ENCODE assay signal across 15 cellular contexts in genomic region chr18:24763765-24764548, GRCh38.
DNase-seq lines count a peak whose midpoint lies in the region; ATAC-seq and TF ChIP-seq lines count a peak whose summit lies in the region.
"Had no signal": no experiment of that assay in that cellular context is flagged by ENCODE, and none has a peak within 500 bp of the region (broad histone marks: within the 10 kb centered on the region; RNA-seq: fewer than 3 reads in every experiment).

No MANE protein-coding gene starts in this region.

- TF ChIP-seq CTCF in smooth muscle cell (IDR thresholded peaks at IDR 0.05; ENCODE audit: borderline replicate concordance, insufficient read depth, poor library complexity, severe bottlenecking) = no peak

- H3K4me1 Mint-ChIP-seq in natural killer cell treated with Interleukin-12 subunit alpha and Interleukin-12 subunit beta and Interleukin-15 and Interleukin-18, amount 100 ng/mL, for 72 hours (ENCODE audit: low read depth in 2 of 2) = no peaks in the 10 kb centered on the region
- H3K4me1 Mint-ChIP-seq: activated CD8-positive, alpha-beta memory T cell treated with anti-CD3 and anti-CD28 coated beads, Interleukin-2, amount 10 ng/mL, durations not matched to agents 7 days and 5 days; activated naive CD4-positive, alpha-beta T cell treated with anti-CD3 and anti-CD28 coated beads, Interleukin-2, amount 50 U/mL, for 24 hours had no signal

- peak overlapping the region; percentile 27 for H3K27ac ChIP-seq in smooth muscle cell (ENCODE audit: low read depth)
- H3K27ac ChIP-seq: epithelial cell of prostate had no signal

- H2AFZ ChIP-seq in smooth muscle cell (ENCODE audit: low read depth) = peak overlapping the region; percentile 50

- intact Hi-C loops in left cardiac atrium (cut with DNase I) = no loop called here

- 66% methylated on average over 6 of the region's 6 CpGs for WGBS in smooth muscle cell (ENCODE audit: low lambda C conversion rate)

- peaks cover 9% of the 10 kb centered on the region for H3K9me3 ChIP-seq in adipocyte (ENCODE audit: control insufficient read depth, low read length)
- no peaks in the 10 kb centered on the region for H3K9me3 ChIP-seq in smooth muscle cell (replicated peaks; ENCODE audit: low read depth)
- H3K9me3 ChIP-seq: mucosa of descending colon had no signal

- H3K9ac ChIP-seq in adipocyte (ENCODE audit: low read length) (no peak overlapping the region), smooth muscle cell (ENCODE audit: low read depth) (no peak overlapping the region)

- no peaks in the 10 kb centered on the region for H3K27me3 ChIP-seq in adipocyte (replicated peaks; ENCODE audit: control insufficient read depth, insufficient read depth, low read length)
- no peaks in the 10 kb centered on the region for H3K27me3 ChIP-seq in smooth muscle cell (ENCODE audit: low read depth)

- H3K4me3 Mint-ChIP-seq in natural killer cell treated with Interleukin-12 subunit alpha and Interleukin-12 subunit beta and Interleukin-15 and Interleukin-18, amount 100 ng/mL, for 72 hours = no peak overlapping the region
- H3K4me3 Mint-ChIP-seq: activated CD8-positive, alpha-beta memory T cell treated with anti-CD3 and anti-CD28 coated beads, Interleukin-2, amount 10 ng/mL, durations not matched to agents 7 days and 5 days; activated naive CD4-positive, alpha-beta T cell treated with anti-CD3 and anti-CD28 coated beads, Interleukin-2, amount 50 U/mL, for 24 hours had no signal

- peak; percentile 3 for DNase-seq in EL
- DNase-seq in adipocyte (ENCODE audit: low read depth) = no peak
- DNase-seq in left cardiac atrium = peak; percentile 34
- DNase-seq in smooth muscle cell (lab: John Stamatoyannopoulos, UW; ENCODE audit: unreplicated experiment) = no peak
- DNase-seq in activated CD4-positive, alpha-beta T cell treated with anti-CD3 and anti-CD28 coated beads, Interleukin-2, amount 50 U/mL, for 4 hours = no peak
- no peak for DNase-seq in natural killer cell treated with Interleukin-12 subunit alpha and Interleukin-12 subunit beta and Interleukin-15 and Interleukin-18, amount 100 ng/mL, for 72 hours (ENCODE audit: low spot score)
- DNase-seq: activated CD8-positive, alpha-beta memory T cell treated with anti-CD3 and anti-CD28 coated beads, Interleukin-2, amount 10 ng/mL, durations not matched to agents 7 days and 5 days; cerebellar nuclear complex; COR-L47; mucosa of descending colon; NCI-H2029 treated with DMSO at 0.1 percent for 48 hours had no signal

- H4K20me1 ChIP-seq in smooth muscle cell (ENCODE audit: low read depth) = no peaks in the 10 kb centered on the region

- peak overlapping the region; percentile 2 for H3K4me2 ChIP-seq in smooth muscle cell

- peak overlapping the region; percentile 60 for H3K4me3 ChIP-seq in adipocyte (ENCODE audit: low read length)
- H3K4me3 ChIP-seq in smooth muscle cell = no peak overlapping the region
- H3K4me3 ChIP-seq: mucosa of descending colon had no signal

- H3K4me1 ChIP-seq in adipocyte (ENCODE audit: control insufficient read depth, insufficient read depth, low read length) (peaks cover 61% of the 10 kb centered on the region), smooth muscle cell (ENCODE audit: low read depth) (peaks cover 9% of the 10 kb centered on the region)

- H3K9me3 Mint-ChIP-seq in natural killer cell treated with Interleukin-12 subunit alpha and Interleukin-12 subunit beta and Interleukin-15 and Interleukin-18, amount 100 ng/mL, for 72 hours = peaks cover 6% of the 10 kb centered on the region
- H3K9me3 Mint-ChIP-seq: activated naive CD4-positive, alpha-beta T cell treated with anti-CD3 and anti-CD28 coated beads, Interleukin-2, amount 50 U/mL, for 24 hours had no signal

- ATAC-seq in left cardiac atrium (peak; percentile 81 to 95), GM21576 (IDR thresholded peaks at IDR 0.05; ENCODE audit: unreplicated experiment) (no peak), HG03135 (IDR thresholded peaks at IDR 0.05; ENCODE audit: unreplicated experiment) (no peak)
- ATAC-seq in natural killer cell treated with Interleukin-12 subunit alpha and Interleukin-12 subunit beta and Interleukin-15 and Interleukin-18, amount 100 ng/mL, for 72 hours = no peak
- ATAC-seq: activated CD8-positive, alpha-beta memory T cell treated with anti-CD3 and anti-CD28 coated beads, Interleukin-2, amount 10 ng/mL, durations not matched to agents 7 days and 5 days; mucosa of descending colon had no signal

- H3F3A ChIP-seq in smooth muscle cell (ENCODE audit: low read depth) = no peaks in the 10 kb centered on the region

- no peaks in the 10 kb centered on the region for H3K79me2 ChIP-seq in smooth muscle cell (ENCODE audit: low read depth)

- no peak overlapping the region for H3K27ac Mint-ChIP-seq in natural killer cell treated with Interleukin-12 subunit alpha and Interleukin-12 subunit beta and Interleukin-15 and Interleukin-18, amount 100 ng/mL, for 72 hours
- H3K27ac Mint-ChIP-seq: activated CD8-positive, alpha-beta memory T cell treated with anti-CD3 and anti-CD28 coated beads, Interleukin-2, amount 10 ng/mL, durations not matched to agents 7 days and 5 days; activated naive CD4-positive, alpha-beta T cell treated with anti-CD3 and anti-CD28 coated beads, Interleukin-2, amount 50 U/mL, for 24 hours had no signal

- H3K36me3 Mint-ChIP-seq in natural killer cell treated with Interleukin-12 subunit alpha and Interleukin-12 subunit beta and Interleukin-15 and Interleukin-18, amount 100 ng/mL, for 72 hours = peaks cover 6% of the 10 kb centered on the region
- H3K36me3 Mint-ChIP-seq: activated CD8-positive, alpha-beta memory T cell treated with anti-CD3 and anti-CD28 coated beads, Interleukin-2, amount 10 ng/mL, durations not matched to agents 7 days and 5 days; activated naive CD4-positive, alpha-beta T cell treated with anti-CD3 and anti-CD28 coated beads, Interleukin-2, amount 50 U/mL, for 24 hours had no signal

- peaks cover 19% of the 10 kb centered on the region in 2 donors for H3K27me3 Mint-ChIP-seq in natural killer cell treated with Interleukin-12 subunit alpha and Interleukin-12 subunit beta and Interleukin-15 and Interleukin-18, amount 100 ng/mL, for 72 hours

- no peaks in the 10 kb centered on the region for H3K36me3 ChIP-seq in adipocyte (ENCODE audit: control insufficient read depth, insufficient read depth, low read length, severe bottlenecking)
- H3K36me3 ChIP-seq in smooth muscle cell (ENCODE audit: low read depth) = no peaks in the 10 kb centered on the region

Comparison
In these comparisons a context has a peak if more than half of its experiments do, and no peak if none do; other contexts are left out.
1. DNase-seq: peak in EL (single experiment) and left cardiac atrium (single experiment); none in adipocyte (single experiment), smooth muscle cell (single experiment), activated CD4-positive, alpha-beta T cell treated with anti-CD3 and anti-CD28 coated beads, Interleukin-2, amount 50 U/mL, for 4 hours (0 of 2) and natural killer cell treated with Interleukin-12 subunit alpha and Interleukin-12 subunit beta and Interleukin-15 and Interleukin-18, amount 100 ng/mL, for 72 hours (single experiment).
2. ATAC-seq: peak in left cardiac atrium (2 of 2); none in GM21576 (single experiment), natural killer cell treated with Interleukin-12 subunit alpha and Interleukin-12 subunit beta and Interleukin-15 and Interleukin-18, amount 100 ng/mL, for 72 hours (0 of 2) and HG03135 (single experiment).